ENCODE assay signal across 8 cellular contexts in the genomic region with DNA sequence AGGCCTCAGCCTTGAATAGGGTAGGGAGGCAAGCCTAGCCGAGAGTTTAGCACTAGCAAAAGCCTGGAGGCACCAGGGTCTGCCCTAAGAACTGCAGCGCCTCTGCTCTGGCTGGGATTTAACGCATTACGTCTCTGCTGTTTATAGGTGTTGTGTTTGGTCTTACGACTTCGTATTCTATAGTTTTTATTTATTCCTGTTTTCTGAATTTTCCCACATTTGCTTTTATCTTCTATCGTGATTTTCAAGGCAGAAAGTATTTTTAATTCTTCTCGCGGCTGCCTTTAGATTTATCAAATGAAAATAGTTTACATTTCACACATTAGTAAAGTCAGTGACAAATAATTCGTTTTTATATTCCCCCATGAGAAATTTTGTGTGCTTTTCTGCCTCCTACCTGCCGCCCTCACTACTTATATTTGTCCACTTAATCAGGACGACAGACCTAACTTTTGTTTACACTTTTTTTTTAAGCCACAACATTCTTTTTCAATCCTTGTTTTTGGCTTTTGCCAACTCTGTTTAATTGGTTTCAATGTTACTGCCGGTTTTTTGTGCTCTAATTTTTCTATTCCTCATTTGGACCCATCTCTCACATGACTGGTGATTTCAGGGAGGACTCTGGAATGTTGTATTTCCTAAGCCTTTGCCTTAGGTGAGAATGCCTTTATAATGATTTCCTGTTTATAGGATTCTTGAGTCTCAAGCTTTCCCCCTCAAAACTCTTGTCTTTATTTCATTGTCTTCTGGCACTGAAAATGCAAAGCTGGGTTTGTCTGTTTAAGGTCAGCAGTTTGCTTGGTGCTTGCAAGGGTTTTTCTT. TPM values are rescaled to one million over a fixed set of nuclear protein-coding genes. Genes with fewer than 3 reads are reported as not detected.
A peak's percentile ranks its signal among the peaks of the same experiment; 100 is the strongest.
DNase-seq lines count a peak whose midpoint lies in the region; ATAC-seq and TF ChIP-seq lines count a peak whose summit lies in the region.

No MANE protein-coding gene starts in this region.

- H3K9me3 Mint-ChIP-seq in activated T-cell treated with anti-CD3 and anti-CD28 coated beads, Interleukin-2, amount 50 U/mL, for 24 hours: no peaks in the 10 kb centered on the region
- no peaks in the 10 kb centered on the region for H3K9me3 Mint-ChIP-seq in activated CD8-positive, alpha-beta T cell treated with anti-CD3 and anti-CD28 coated beads for 36 hours

- no peak overlapping the region for H3K27ac ChIP-seq in iPS-18a (ENCODE audit: low read length)
- H3K27ac ChIP-seq in stomach: peak overlapping the region; percentile 83 to 92 (median 89)

- H3K9me3 ChIP-seq in iPS-18a (ENCODE audit: control insufficient read depth, low read depth, low read length) (no peaks in the 10 kb centered on the region), stomach (no peaks in the 10 kb centered on the region)

- TF ChIP-seq EP300 in stomach (IDR thresholded peaks at IDR 0.05): no peak

- no peak for DNase-seq in activated T-cell treated with anti-CD3 and anti-CD28 coated beads, Interleukin-2, amount 50 U/mL, for 24 hours
- no peak for DNase-seq in activated T-cell treated with anti-CD3 and anti-CD28 coated beads, Interleukin-2, amount 50 U/mL, for 1 hour
- no peak for DNase-seq in activated CD8-positive, alpha-beta T cell treated with anti-CD3 and anti-CD28 coated beads for 36 hours
- DNase-seq in stomach (no peak), NCI-H2107 treated with DMSO at 0.1 percent for 48 hours (lab: John Stamatoyannopoulos, UW; ENCODE audit: unreplicated experiment) (no peak)

- peak overlapping the region; percentile 80 for H3K4me3 Mint-ChIP-seq in activated T-cell treated with anti-CD3 and anti-CD28 coated beads, Interleukin-2, amount 50 U/mL, for 24 hours
- peak overlapping the region; percentile 81 for H3K4me3 Mint-ChIP-seq in activated CD8-positive, alpha-beta T cell treated with anti-CD3 and anti-CD28 coated beads for 36 hours

- H3K4me3 ChIP-seq in iPS-18a (ENCODE audit: low read length) (peak overlapping the region; percentile 85), stomach (peak overlapping the region; percentile 86 to 94 (median 90))

- WGBS in stomach, 5 donors: 9 to 20% (median 11%) methylated on average over 13 of the region's 13 CpGs

- no peaks in the 10 kb centered on the region for H3K36me3 Mint-ChIP-seq in activated T-cell treated with anti-CD3 and anti-CD28 coated beads, Interleukin-2, amount 50 U/mL, for 24 hours (ENCODE audit: low read depth)
- no peaks in the 10 kb centered on the region for H3K36me3 Mint-ChIP-seq in activated CD8-positive, alpha-beta T cell treated with anti-CD3 and anti-CD28 coated beads for 36 hours (ENCODE audit: low read depth)

- peaks cover 20% of the 10 kb centered on the region for H3K4me1 Mint-ChIP-seq in activated T-cell treated with anti-CD3 and anti-CD28 coated beads, Interleukin-2, amount 50 U/mL, for 24 hours (ENCODE audit: low read depth)
- H3K4me1 Mint-ChIP-seq in activated CD8-positive, alpha-beta T cell treated with anti-CD3 and anti-CD28 coated beads for 36 hours (ENCODE audit: low read depth): peaks cover 13% of the 10 kb centered on the region

- no peak for ATAC-seq in activated CD8-positive, alpha-beta T cell treated with anti-CD3 and anti-CD28 coated beads for 36 hours
- ATAC-seq in GM21515 (IDR thresholded peaks at IDR 0.05; ENCODE audit: unreplicated experiment): no peak
- ATAC-seq in GM21723 (IDR thresholded peaks at IDR 0.05; ENCODE audit: unreplicated experiment): no peak

- no peak for TF ChIP-seq POLR2A in stomach (IDR thresholded peaks at IDR 0.05)

- H3K27me3 Mint-ChIP-seq in activated T-cell treated with anti-CD3 and anti-CD28 coated beads, Interleukin-2, amount 50 U/mL, for 24 hours: peaks cover 22% of the 10 kb centered on the region
- H3K27me3 Mint-ChIP-seq in activated CD8-positive, alpha-beta T cell treated with anti-CD3 and anti-CD28 coated beads for 36 hours: peaks cover 13% of the 10 kb centered on the region

- intact Hi-C loops in activated CD8-positive, alpha-beta T cell treated with anti-CD3 and anti-CD28 coated beads for 36 hours (cut with micrococcal nuclease): no loop called here
- intact Hi-C loops in stomach (cut with DNase I; ENCODE audit: low total_unique reads): no loop called here

- H3K4me1 ChIP-seq in iPS-18a (ENCODE audit: control insufficient read depth, low read depth, low read length): peaks cover 17% of the 10 kb centered on the region
- H3K4me1 ChIP-seq in stomach: peaks cover 22 to 59% (median 38%) of the 10 kb centered on the region in 4 donors

- H3K27me3 ChIP-seq in iPS-18a (ENCODE audit: control insufficient read depth, insufficient read depth, low read length) (no peaks in the 10 kb centered on the region), stomach (peaks cover 0 to 18% (median 3%) of the 10 kb centered on the region in 3 donors)

- TF ChIP-seq CTCF in activated CD8-positive, alpha-beta T cell treated with anti-CD3 and anti-CD28 coated beads for 36 hours (IDR thresholded peaks at IDR 0.05): no peak
- no peak for TF ChIP-seq CTCF in stomach (IDR thresholded peaks at IDR 0.05)

- CTCF ChIA-PET in activated CD8-positive, alpha-beta T cell treated with anti-CD3 and anti-CD28 coated beads for 36 hours (lab: Charles Lee): interaction anchor here (0.9 kb wide), 1 partner anchor 44 kb away, joined by 3 read pairs; no protein-coding TSS in a partner anchor

- no peak overlapping the region for H3K27ac Mint-ChIP-seq in activated T-cell treated with anti-CD3 and anti-CD28 coated beads, Interleukin-2, amount 50 U/mL, for 24 hours
- no peak overlapping the region for H3K27ac Mint-ChIP-seq in activated CD8-positive, alpha-beta T cell treated with anti-CD3 and anti-CD28 coated beads for 36 hours

- H3K9ac ChIP-seq in iPS-18a (ENCODE audit: low read length): peak overlapping the region; percentile 76

- H3K36me3 ChIP-seq in iPS-18a (ENCODE audit: control insufficient read depth, low read depth, low read length) (no peaks in the 10 kb centered on the region), stomach (no peaks in the 10 kb centered on the region)

- POLR2A ChIA-PET in activated CD8-positive, alpha-beta T cell treated with anti-CD3 and anti-CD28 coated beads for 36 hours (lab: Charles Lee): interaction anchor here (0.6 kb wide), 1 partner anchor 594 kb away, joined by 3 read pairs; no protein-coding TSS in a partner anchor

RNA-seq across cellular contexts. Expression of a gene that starts 1.3 kb away (rescaled TPM):
- 1 to 10 TPM; 1.3 to 1.4 TPM for total RNA-seq in activated CD8-positive, alpha-beta T cell treated with anti-CD3 and anti-CD28 coated beads for 36 hours
- 10 to 100 TPM in 4 of 5 donors, 1 to 10 TPM in 1; 5.3 to 36.6 (median 22.3) TPM for total RNA-seq in stomach
- polyA plus RNA-seq in stomach: 10 to 100 TPM in 2 of 3 donors, 1 to 10 TPM in 1; 8.6 to 16.6 (median 12.7) TPM

RNA-seq across cellular contexts. Expression of a gene that starts 15.0 kb away (rescaled TPM):
- total RNA-seq in activated CD8-positive, alpha-beta T cell treated with anti-CD3 and anti-CD28 coated beads for 36 hours: 10 to 100 TPM; 17.3 to 18.1 TPM
- total RNA-seq in stomach: 10 to 100 TPM in 4 of 5 donors, not detected in 1; 17.4 to 24.0 (median 19.6) TPM
- polyA plus RNA-seq in stomach: 1 to 10 TPM; 6.0 to 7.5 (median 7.3) TPM

RNA-seq across cellular contexts. Expression of a gene that starts 15.0 kb away (rescaled TPM):
- 1 to 10 TPM; 5.0 to 6.9 TPM for total RNA-seq in activated CD8-positive, alpha-beta T cell treated with anti-CD3 and anti-CD28 coated beads for 36 hours
- 1 to 10 TPM in 4 of 5 donors, not detected in 1; 3.6 to 6.2 (median 4.7) TPM for total RNA-seq in stomach
- 1 to 10 TPM; 2.7 to 3.4 (median 3.0) TPM for polyA plus RNA-seq in stomach

RNA-seq across cellular contexts. Expression of a gene that starts 29.8 kb away (rescaled TPM):
- total RNA-seq in activated CD8-positive, alpha-beta T cell treated with anti-CD3 and anti-CD28 coated beads for 36 hours: 10 to 100 TPM; 50.1 to 54.1 TPM
- 100 to 1,000 TPM in 1 of 5 donors, 10 to 100 TPM in 3, 1 to 10 TPM in 1; 2.3 to 108 (median 49.1) TPM for total RNA-seq in stomach
- 10 to 100 TPM; 45.5 to 80.8 (median 55.6) TPM for polyA plus RNA-seq in stomach

RNA-seq across cellular contexts. Expression of a gene that starts 34.6 kb away (rescaled TPM):
- 10 to 100 TPM; 56.3 to 66.9 TPM for total RNA-seq in activated CD8-positive, alpha-beta T cell treated with anti-CD3 and anti-CD28 coated beads for 36 hours
- 10 to 100 TPM; 11.1 to 57.1 (median 36.9) TPM for total RNA-seq in stomach
- 100 to 1,000 TPM in 1 of 3 donors, 10 to 100 TPM in 2; 58.8 to 105 (median 78.9) TPM for polyA plus RNA-seq in stomach
